ENCODE assay signal across 15 cellular contexts in the genomic region with DNA sequence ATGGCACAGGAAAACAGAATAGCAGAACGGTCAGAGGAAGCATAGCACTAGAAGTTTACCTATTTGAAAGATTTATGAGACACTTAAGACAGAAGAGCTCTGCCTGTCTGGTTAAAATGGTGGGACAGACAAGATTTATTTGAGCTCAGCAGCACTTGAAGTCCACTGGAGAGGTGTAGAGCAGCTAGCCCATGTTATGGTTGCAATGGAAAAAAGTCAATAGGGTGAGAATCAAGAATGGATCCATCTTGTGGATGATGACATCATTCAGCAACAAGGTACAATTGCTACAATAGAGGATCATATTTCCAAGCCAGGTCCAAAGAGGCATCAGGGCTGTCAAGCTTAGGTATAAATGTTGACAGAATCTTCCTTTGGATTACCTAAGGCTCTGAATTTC.
"Had no signal": no experiment of that assay in that cellular context is flagged by ENCODE, and none has a peak within 500 bp of the region (broad histone marks: within the 10 kb centered on the region; RNA-seq: fewer than 3 reads in every experiment).

No MANE protein-coding gene starts in this region.

- DNase-seq: activated CD4-positive, alpha-beta memory T cell treated with anti-CD3 and anti-CD28 coated beads for 36 hours; activated CD4-positive, alpha-beta T cell treated with anti-CD3 and anti-CD28 coated beads for 4 hours; activated naive CD8-positive, alpha-beta T cell treated with anti-CD3 and anti-CD28 coated beads for 36 hours; activated T-cell treated with anti-CD3 and anti-CD28 coated beads for 4 hours; amygdala; endodermal cell; foreskin melanocyte; glutamatergic neuron; natural killer cell; ovary; psoas muscle; right cardiac atrium had no signal

- H3K4me3 ChIP-seq: lung, ovary, psoas muscle, skin epidermis, tibial nerve had no signal

- ATAC-seq: natural killer cell, right cardiac atrium had no signal
